19 cellular contexts compared by ENCODE assay signal in the genomic region with DNA sequence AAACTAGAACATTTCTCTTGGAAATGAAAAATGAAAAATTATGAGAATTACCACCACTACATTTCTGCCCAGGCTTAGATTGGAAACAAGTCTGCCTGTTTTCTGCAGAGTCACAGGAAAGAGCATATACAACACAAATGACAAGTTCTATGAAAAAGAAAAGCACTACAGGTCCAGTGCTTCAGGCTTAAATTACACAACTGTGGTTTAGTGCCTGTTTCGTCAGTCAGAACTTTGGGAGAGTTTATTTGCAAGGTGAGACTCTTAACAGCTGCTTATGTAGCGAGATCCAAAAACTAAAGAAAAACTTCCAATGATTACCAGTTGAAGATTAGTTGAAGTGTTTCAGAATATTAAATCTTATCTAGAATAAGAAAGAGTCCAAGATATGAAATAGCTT.
DNase-seq lines count a peak whose midpoint lies in the region; ATAC-seq and TF ChIP-seq lines count a peak whose summit lies in the region.
"Had no signal": no experiment of that assay in that cellular context is flagged by ENCODE, and none has a peak within 500 bp of the region (broad histone marks: within the 10 kb centered on the region; RNA-seq: fewer than 3 reads in every experiment).

No MANE protein-coding gene starts in this region.

- intact Hi-C loops in PC-9 (cut with micrococcal nuclease; ENCODE audit: unreplicated experiment): loop anchor here (5.0 kb wide), 1 partner anchor 66 kb away; no protein-coding TSS in a partner anchor
- intact Hi-C loops in gastrocnemius medialis (cut with DNase I; ENCODE audit: low total_unique reads): no loop called here

- H3K4me2 ChIP-seq in PC-9: no peak overlapping the region

- H3K27ac Mint-ChIP-seq in CD4-positive, CD25-positive, alpha-beta regulatory T cell: peak overlapping the region in 2 of 3 donors; percentile 27 to 34
- peak overlapping the region; percentile 8 to 76 (median 56) for H3K27ac Mint-ChIP-seq in immature natural killer cell
- no peak overlapping the region for H3K27ac Mint-ChIP-seq in stimulated activated naive CD8-positive, alpha-beta T cell treated with anti-CD3 and anti-CD28 coated beads, Interleukin-15, amount 100 ng/mL, for 72 hours
- H3K27ac Mint-ChIP-seq: endodermal cell had no signal

- H3K36me3 Mint-ChIP-seq in CD4-positive, CD25-positive, alpha-beta regulatory T cell: peaks cover 34% of the 10 kb centered on the region
- H3K36me3 Mint-ChIP-seq in immature natural killer cell: peaks cover 4 to 9% (median 7%) of the 10 kb centered on the region in 3 donors

- no peaks in the 10 kb centered on the region for H3K9me3 ChIP-seq in CD4-positive, CD25-positive, alpha-beta regulatory T cell (ENCODE audit: control insufficient read depth in 2 of 2, low read length in 2 of 2)
- H3K9me3 ChIP-seq in PC-9 (ENCODE audit: insufficient read depth, low read depth) (no peaks in the 10 kb centered on the region), gastrocnemius medialis (no peaks in the 10 kb centered on the region)
- H3K9me3 ChIP-seq: SJSA1, tibial artery had no signal

- peaks cover 24% of the 10 kb centered on the region for H3K4me1 ChIP-seq in CD4-positive, CD25-positive, alpha-beta regulatory T cell (ENCODE audit: control insufficient read depth, insufficient read depth, low read length, poor library complexity, severe bottlenecking)
- peaks cover 62% of the 10 kb centered on the region for H3K4me1 ChIP-seq in PC-9 (replicated peaks; ENCODE audit: insufficient read depth)
- H3K4me1 ChIP-seq in gastrocnemius medialis: peaks cover 84 to 98% of the 10 kb centered on the region in 2 donors

- TF ChIP-seq POLR2A in gastrocnemius medialis (IDR thresholded peaks at IDR 0.05): no peak

- H2AFZ ChIP-seq in PC-9: no peak overlapping the region

- no peaks in the 10 kb centered on the region for H3K9me2 ChIP-seq in PC-9 (ENCODE audit: insufficient read depth)

- peaks cover 97% of the 10 kb centered on the region for H3K79me2 ChIP-seq in PC-9 (ENCODE audit: low read depth)

- H3K27me3 ChIP-seq in CD4-positive, CD25-positive, alpha-beta regulatory T cell (ENCODE audit: control insufficient read depth, insufficient read depth, low read length): no peaks in the 10 kb centered on the region
- no peaks in the 10 kb centered on the region for H3K27me3 ChIP-seq in PC-9 (ENCODE audit: insufficient read depth, low read depth)
- no peaks in the 10 kb centered on the region for H3K27me3 ChIP-seq in gastrocnemius medialis
- H3K27me3 ChIP-seq: SJSA1, tibial artery had no signal

- peaks cover 24 to 74% (median 52%) of the 10 kb centered on the region in 4 donors for H3K4me1 Mint-ChIP-seq in CD4-positive, CD25-positive, alpha-beta regulatory T cell
- peaks cover 61 to 78% of the 10 kb centered on the region in 2 donors for H3K4me1 Mint-ChIP-seq in immature natural killer cell
- H3K4me1 Mint-ChIP-seq in stimulated activated naive CD8-positive, alpha-beta T cell treated with anti-CD3 and anti-CD28 coated beads, Interleukin-15, amount 100 ng/mL, for 72 hours: peaks cover 29% of the 10 kb centered on the region

- peaks cover 98% of the 10 kb centered on the region for H3F3A ChIP-seq in PC-9 (ENCODE audit: insufficient read depth, low read depth)

- no TSS peak for BruUV-seq in PC-9 (replicated peaks; lab: Mats Ljungman, UMichigan)

- H3K4me3 ChIP-seq in CD4-positive, CD25-positive, alpha-beta regulatory T cell (ENCODE audit: low read depth, low read length): no peak overlapping the region
- H3K4me3 ChIP-seq in PC-9 (no peak overlapping the region), gastrocnemius medialis (peak overlapping the region; percentile 37 to 39 (median 38))
- H3K4me3 ChIP-seq: SJSA1, tibial artery had no signal

- DNase-seq in CD4-positive, CD25-positive, alpha-beta regulatory T cell: no peak
- DNase-seq in PC-9 (no peak), immature natural killer cell (no peak), gastrocnemius medialis (no peak), activated gamma-delta T cell (lab: John Stamatoyannopoulos, UW) (no peak), GM20000 (ENCODE audit: low spot score) (no peak)
- no peak for DNase-seq in stimulated activated naive CD8-positive, alpha-beta T cell treated with anti-CD3 and anti-CD28 coated beads, Interleukin-15, amount 100 ng/mL, for 72 hours
- DNase-seq: activated CD4-positive, alpha-beta T cell treated with anti-CD3 and anti-CD28 coated beads, Interleukin-2, amount 50 U/mL, for 1 hour; activated naive CD8-positive, alpha-beta T cell treated with anti-CD3 and anti-CD28 coated beads, Interleukin-2, amount 50 U/mL, for 24 hours; endodermal cell; mesenchymal stem cell; naive thymus-derived CD4-positive, alpha-beta T cell; NCI-H1092 treated with DMSO at 0.1 percent for 48 hours; NCI-H2029 treated with DMSO at 0.1 percent for 48 hours; stimulated activated CD4-positive, alpha-beta T cell treated with anti-CD3 and anti-CD28 coated beads, Interleukin-1b, Interleukin-23, amount 100 ng/mL, for 48 hours; tibial artery had no signal

- in situ Hi-C loops in gastrocnemius medialis (cut with MboI; ENCODE audit: low sequenced_read_pairs in 4 of 4): loop anchor here in 1 of 4 donors (25.0 kb wide), 1 partner anchor 869 kb away; a partner anchor contains a TSS

- no peaks in the 10 kb centered on the region for H3K9me3 Mint-ChIP-seq in CD4-positive, CD25-positive, alpha-beta regulatory T cell
- no peaks in the 10 kb centered on the region for H3K9me3 Mint-ChIP-seq in immature natural killer cell
- H3K9me3 Mint-ChIP-seq in stimulated activated naive CD8-positive, alpha-beta T cell treated with anti-CD3 and anti-CD28 coated beads, Interleukin-15, amount 100 ng/mL, for 72 hours: no peaks in the 10 kb centered on the region
- H3K9me3 Mint-ChIP-seq: activated naive CD8-positive, alpha-beta T cell treated with anti-CD3 and anti-CD28 coated beads, Interleukin-2, amount 50 U/mL, for 24 hours; endodermal cell; stimulated activated effector memory CD8-positive, alpha-beta T cell treated with anti-CD3 and anti-CD28 coated beads, Interleukin-12 subunit alpha, Interleukin-12 subunit beta, amount 100 ng/mL, for 72 hours had no signal

- H3K27me3 Mint-ChIP-seq in CD4-positive, CD25-positive, alpha-beta regulatory T cell: no peaks in the 10 kb centered on the region
- peaks cover 0 to 3% (median 0%) of the 10 kb centered on the region in 3 donors for H3K27me3 Mint-ChIP-seq in immature natural killer cell (ENCODE audit: low read depth in 3 of 3)
- no peaks in the 10 kb centered on the region for H3K27me3 Mint-ChIP-seq in stimulated activated naive CD8-positive, alpha-beta T cell treated with anti-CD3 and anti-CD28 coated beads, Interleukin-15, amount 100 ng/mL, for 72 hours
- H3K27me3 Mint-ChIP-seq: activated naive CD8-positive, alpha-beta T cell treated with anti-CD3 and anti-CD28 coated beads, Interleukin-2, amount 50 U/mL, for 24 hours; naive thymus-derived CD4-positive, alpha-beta T cell had no signal

- ATAC-seq in CD4-positive, CD25-positive, alpha-beta regulatory T cell (ENCODE audit: low read depth in 2 of 2): no peak
- ATAC-seq in gastrocnemius medialis: peak; percentile 64 to 69
- no peak for ATAC-seq in HG02970 (IDR thresholded peaks at IDR 0.05; ENCODE audit: low FRiP score, unreplicated experiment)
- ATAC-seq in stimulated activated naive CD8-positive, alpha-beta T cell treated with anti-CD3 and anti-CD28 coated beads, Interleukin-15, amount 100 ng/mL, for 72 hours: no peak
- ATAC-seq: activated naive CD8-positive, alpha-beta T cell treated with anti-CD3 and anti-CD28 coated beads, Interleukin-2, amount 50 U/mL, for 24 hours; naive thymus-derived CD4-positive, alpha-beta T cell; stimulated activated effector memory CD8-positive, alpha-beta T cell treated with anti-CD3 and anti-CD28 coated beads, Interleukin-12 subunit alpha, Interleukin-12 subunit beta, amount 100 ng/mL, for 72 hours had no signal

- CTCF ChIA-PET in PC-9 (lab: Charles Lee): interaction anchor here (0.5 to 0.6 kb wide), 2 partner anchors 9 to 315 kb away, joined by 4 to 5 read pairs; no protein-coding TSS in a partner anchor

- H3K36me3 ChIP-seq in CD4-positive, CD25-positive, alpha-beta regulatory T cell (ENCODE audit: control insufficient read depth, insufficient read depth, low read length): peaks cover 38% of the 10 kb centered on the region
- H3K36me3 ChIP-seq in PC-9 (ENCODE audit: low read depth) (peaks cover 89% of the 10 kb centered on the region), gastrocnemius medialis (no peaks in the 10 kb centered on the region)

- peaks cover 97% of the 10 kb centered on the region for H4K20me1 ChIP-seq in PC-9 (ENCODE audit: insufficient read depth)

- no peak overlapping the region for H3K27ac ChIP-seq in CD4-positive, CD25-positive, alpha-beta regulatory T cell (ENCODE audit: insufficient read depth, low read length, poor library complexity, severe bottlenecking)
- peak overlapping the region; percentile 14 for H3K27ac ChIP-seq in PC-9
- H3K27ac ChIP-seq in gastrocnemius medialis: peak overlapping the region; percentile 89 to 94 (median 91)
- H3K27ac ChIP-seq: SJSA1, tibial artery had no signal

- no peak overlapping the region for H3K4me3 Mint-ChIP-seq in CD4-positive, CD25-positive, alpha-beta regulatory T cell
- no peak overlapping the region for H3K4me3 Mint-ChIP-seq in immature natural killer cell
- H3K4me3 Mint-ChIP-seq in stimulated activated naive CD8-positive, alpha-beta T cell treated with anti-CD3 and anti-CD28 coated beads, Interleukin-15, amount 100 ng/mL, for 72 hours: no peak overlapping the region
- H3K4me3 Mint-ChIP-seq: activated naive CD8-positive, alpha-beta T cell treated with anti-CD3 and anti-CD28 coated beads, Interleukin-2, amount 50 U/mL, for 24 hours; endodermal cell; stimulated activated effector memory CD8-positive, alpha-beta T cell treated with anti-CD3 and anti-CD28 coated beads, Interleukin-12 subunit alpha, Interleukin-12 subunit beta, amount 100 ng/mL, for 72 hours had no signal

- TF ChIP-seq CTCF in PC-9 (conservative IDR thresholded peaks at IDR 0.05): no peak
- no peak for TF ChIP-seq CTCF in gastrocnemius medialis (IDR thresholded peaks at IDR 0.05 in 4 of 5, conservative IDR thresholded peaks at IDR 0.05 in 1 of 5)
- no peak for TF ChIP-seq CTCF in GM20000 (IDR thresholded peaks at IDR 0.05; ENCODE audit: extremely low read depth, missing control alignments)

- POLR2A ChIA-PET in PC-9 (lab: Charles Lee; ENCODE audit: unreplicated experiment): no interaction called here

Comparison
In these comparisons a context has a peak if more than half of its experiments do, and no peak if none do; other contexts are left out.
1. ATAC-seq: peak in gastrocnemius medialis (2 of 2); none in CD4-positive, CD25-positive, alpha-beta regulatory T cell (0 of 2), HG02970 (single experiment) and stimulated activated naive CD8-positive, alpha-beta T cell treated with anti-CD3 and anti-CD28 coated beads, Interleukin-15, amount 100 ng/mL, for 72 hours (single experiment).
2. H3K4me3 ChIP-seq: peak in gastrocnemius medialis (4 of 4); none in CD4-positive, CD25-positive, alpha-beta regulatory T cell (single experiment) and PC-9 (single experiment).
3. H3K27ac Mint-ChIP-seq: peak in CD4-positive, CD25-positive, alpha-beta regulatory T cell (2 of 3) and immature natural killer cell (6 of 6); none in stimulated activated naive CD8-positive, alpha-beta T cell treated with anti-CD3 and anti-CD28 coated beads, Interleukin-15, amount 100 ng/mL, for 72 hours (0 of 2).